In genomic region chr9:98819231-98819630, GRCh38 we compare ENCODE assay signal across 22 cellular contexts. TPM values are rescaled to one million over a fixed set of nuclear protein-coding genes. Genes with fewer than 3 reads are reported as not detected.
A peak's percentile ranks its signal among the peaks of the same experiment; 100 is the strongest.
DNase-seq lines count a peak whose midpoint lies in the region; ATAC-seq, FAIRE-seq and TF ChIP-seq lines count a peak whose summit lies in the region.
"Had no signal": no experiment of that assay in that cellular context is flagged by ENCODE, and none has a peak within 500 bp of the region (broad histone marks: within the 10 kb centered on the region; RNA-seq: fewer than 3 reads in every experiment).

No MANE protein-coding gene starts in this region.

- H3K79me2 ChIP-seq in K562 (ENCODE audit: control insufficient read depth, insufficient read depth, low read length) (no peaks in the 10 kb centered on the region), osteoblast (ENCODE audit: insufficient read depth, low read length) (no peaks in the 10 kb centered on the region)

- H3K4me3 ChIP-seq in K562: no peak overlapping the region
- H3K4me3 ChIP-seq in osteoblast (ENCODE audit: insufficient read depth, low read length): no peak overlapping the region
- H3K4me3 ChIP-seq: A549; BLaER1 treated with 17β-estradiol and CSF1 and Interleukin-3, amounts not matched to agents 10 nM and 100 nM had no signal

- TF ChIP-seq CTCF in K562 (IDR thresholded peaks at IDR 0.05 in 2 of 3, conservative IDR thresholded peaks at IDR 0.05 in 1 of 3; ENCODE audit: insufficient read depth in 2 of 3, low read depth in 1 of 3, low read length in 3 of 3) (no peak), osteoblast (IDR thresholded peaks at IDR 0.05; ENCODE audit: extremely low read depth, low read depth, low read length) (no peak), endothelial cell (IDR thresholded peaks at IDR 0.05; ENCODE audit: unreplicated experiment) (no peak)

- TF ChIP-seq POLR2A in K562 (conservative IDR thresholded peaks at IDR 0.05): no peak

- H3K9me3 Mint-ChIP-seq in endothelial cell (ENCODE audit: unreplicated experiment): no peaks in the 10 kb centered on the region
- H3K9me3 Mint-ChIP-seq: CD4-positive, alpha-beta T cell had no signal

- no peak for TF ChIP-seq EP300 in K562 (IDR thresholded peaks at IDR 0.05; ENCODE audit: low read length)

- H3K9me1 ChIP-seq in K562 (ENCODE audit: control insufficient read depth, insufficient read depth, low read length): no peaks in the 10 kb centered on the region

- H3K4me2 ChIP-seq in K562 (ENCODE audit: insufficient read depth, low read length): no peak overlapping the region
- H3K4me2 ChIP-seq in osteoblast (ENCODE audit: insufficient read depth, low read length): no peak overlapping the region
- H3K4me2 ChIP-seq: A549; BLaER1 treated with 17β-estradiol and CSF1 and Interleukin-3, amounts not matched to agents 10 nM and 100 nM had no signal

- H4K20me1 ChIP-seq in K562 (replicated peaks; ENCODE audit: control insufficient read depth, insufficient read depth, low read length) (no peaks in the 10 kb centered on the region), osteoblast (ENCODE audit: insufficient read depth, low read length) (no peaks in the 10 kb centered on the region)
- H4K20me1 ChIP-seq: BLaER1 treated with 17β-estradiol and CSF1 and Interleukin-3, amounts not matched to agents 10 nM and 100 nM had no signal

- H3K9ac ChIP-seq in K562 (ENCODE audit: insufficient read depth in 1 of 2, low read depth in 2 of 2, low read length in 2 of 2): no peak overlapping the region
- H3K9ac ChIP-seq: BLaER1 treated with 17β-estradiol and CSF1 and Interleukin-3, amounts not matched to agents 10 nM and 100 nM had no signal

- H3K4me1 ChIP-seq in K562 (replicated peaks in 1 of 2; ENCODE audit: control insufficient read depth in 2 of 2, insufficient read depth in 2 of 2, low read length in 2 of 2) (peaks cover 6 to 9% of the 10 kb centered on the region in 2 experiments; a peak in 4 of 5 replicates), osteoblast (ENCODE audit: insufficient read depth, low read length) (no peaks in the 10 kb centered on the region)
- H3K4me1 ChIP-seq: A549, Caco-2 had no signal

- H3K9me3 ChIP-seq in K562 (replicated peaks; ENCODE audit: control insufficient read depth, insufficient read depth, low read depth, low read length) (peaks cover 4% of the 10 kb centered on the region), osteoblast (ENCODE audit: low read depth, low read length) (no peaks in the 10 kb centered on the region)
- H3K9me3 ChIP-seq: Caco-2 had no signal

- H3K36me3 Mint-ChIP-seq in endothelial cell (ENCODE audit: low read depth, unreplicated experiment): no peaks in the 10 kb centered on the region

- H3K27ac ChIP-seq in K562 (ENCODE audit: extremely low read depth, low read depth, low read length): no peak overlapping the region
- H3K27ac ChIP-seq in osteoblast (ENCODE audit: low read depth, low read length): no peak overlapping the region
- H3K27ac ChIP-seq: A549; BLaER1 treated with 17β-estradiol and CSF1 and Interleukin-3, amounts not matched to agents 10 nM and 100 nM; C4-2B had no signal

- intact Hi-C loops in K562 (cut with micrococcal nuclease): no loop called here

- TF ChIP-seq RAD21 in K562 (CRISPR knock-in tag; conservative IDR thresholded peaks at IDR 0.05 in 1 of 2, IDR thresholded peaks at IDR 0.05 in 1 of 2): no peak

- WGBS in K562 (ENCODE audit: insufficient coverage, low coverage, missing lambda C conversion rate): 74% methylated on average over 3 of the region's 3 CpGs

- in situ Hi-C loops in K562 (cut with MboI): no loop called here

- no TSS peak for BruUV-seq in K562 (replicated peaks; lab: Mats Ljungman, UMichigan)

- DNase-seq in SK-N-DZ (ENCODE audit: low spot score): peak; percentile 27
- no peak for DNase-seq in K562 (ENCODE audit: extremely low read depth in 1 of 4, low spot score in 3 of 4)
- peak; percentile 37 for DNase-seq in osteoblast (ENCODE audit: insufficient read length, low spot score, missing footprints)
- DNase-seq in endothelial cell (ENCODE audit: low spot score): no peak
- DNase-seq in NCI-H510A treated with DMSO at 0.1 percent for 48 hours (lab: John Stamatoyannopoulos, UW): no peak
- DNase-seq in A172 (ENCODE audit: low spot score): no peak
- DNase-seq: 8988T; AML-193; Caco-2; Calu3; CD4-positive, alpha-beta T cell; CD8-positive, alpha-beta T cell; DMS79 treated with DMSO at 0.1 percent for 48 hours; GF-D8 had no signal

- H3K27me3 ChIP-seq in K562 (ENCODE audit: control insufficient read depth in 2 of 2, insufficient read depth in 2 of 2, low read length in 2 of 2) (no peaks in the 10 kb centered on the region), osteoblast (ENCODE audit: insufficient read depth, low read length) (no peaks in the 10 kb centered on the region)
- H3K27me3 ChIP-seq: BLaER1 treated with 17β-estradiol and CSF1 and Interleukin-3, amounts not matched to agents 10 nM and 100 nM had no signal

- H3K4me1 Mint-ChIP-seq in endothelial cell (ENCODE audit: unreplicated experiment): peaks cover 3% of the 10 kb centered on the region
- H3K4me1 Mint-ChIP-seq: B cell had no signal

- POLR2A ChIA-PET in K562 (lab: Yijun Ruan, JAX): interaction anchor here (1.6 to 2.1 kb wide), 2 partner anchors 11 to 15 kb away, joined by 3 to 8 read pairs; no protein-coding TSS in a partner anchor

- ATAC-seq in K562: peak; percentile 40; the same call in 2 of the 3 replicates
- ATAC-seq: A549; CD8-positive, alpha-beta T cell had no signal

- H3K4me3 Mint-ChIP-seq in endothelial cell (ENCODE audit: unreplicated experiment): no peak overlapping the region
- H3K4me3 Mint-ChIP-seq: B cell; CD4-positive, alpha-beta T cell; CD8-positive, alpha-beta T cell had no signal

- no peak for FAIRE-seq in K562 (lab: Jason Lieb, UNC)
- FAIRE-seq: A549, D721Med, G401.6, GM12891, GM19239 had no signal

- CTCF ChIA-PET in K562 (lab: Yijun Ruan, JAX; ENCODE audit: low intra/inter-chr PET ratio): no interaction called here

- peaks cover 36% of the 10 kb centered on the region; the same call in 2 of the 3 replicates for H3K36me3 ChIP-seq in K562 (ENCODE audit: control insufficient read depth, insufficient read depth, low read length)
- no peaks in the 10 kb centered on the region for H3K36me3 ChIP-seq in osteoblast (ENCODE audit: insufficient read depth, low read length)

- H2AFZ ChIP-seq in K562 (ENCODE audit: low read depth, low read length) (no peak overlapping the region), osteoblast (ENCODE audit: low read length) (no peak overlapping the region)

- peaks cover 3% of the 10 kb centered on the region for H3K27me3 Mint-ChIP-seq in endothelial cell (ENCODE audit: unreplicated experiment)
- H3K27me3 Mint-ChIP-seq: B cell; CD4-positive, alpha-beta T cell had no signal

- no peak overlapping the region for H3K27ac Mint-ChIP-seq in endothelial cell (ENCODE audit: unreplicated experiment)
- H3K27ac Mint-ChIP-seq: B cell; CD4-positive, alpha-beta T cell; CD8-positive, alpha-beta T cell had no signal

TF ChIP-seq in K562, 482 proteins besides CTCF, POLR2A, EP300 and RAD21 (continues in another document):
- TF ChIP-seq STAT5B (CRISPR knock-in tag; IDR thresholded peaks at IDR 0.05): no peak

RNA-seq across cellular contexts. Expression of gene GALNT12, which starts 11.8 kb away (rescaled TPM):
- polyA plus RNA-seq in SK-N-DZ (2014; cell fraction: cytosol; rRNA removed): 0.87 and 1.9 TPM in 2 replicates
- polyA plus RNA-seq in SK-N-DZ (2014; cell fraction: nucleus; rRNA removed): 2.1 and 6.9 TPM in 2 replicates
- 99.2 and 173 TPM in 2 replicates for total RNA-seq in K562 (2011; cell fraction: chromatin; rRNA removed; ENCODE audit: low replicate concordance)
- total RNA-seq in K562 (2011; cell fraction: nucleolus; rRNA removed): 75.7 and 81.2 TPM in 2 replicates
- 101 and 122 TPM in 2 replicates for total RNA-seq in K562 (2011; cell fraction: nucleoplasm; rRNA removed)
- total RNA-seq in K562 (2014; rRNA removed) (36.3 and 39.1 TPM in 2 replicates), K562 (2014; rRNA removed; fragmentation: Illumina TruSeq; extraction: Trizol) (44.2 and 51.1 TPM in 2 replicates), K562 (2015; rRNA removed; fragmentation: Illumina TruSeq; extraction: Trizol) (43.6 and 46.8 TPM in 2 replicates), K562 (2021) (38.1 and 39.3 TPM in 2 replicates), osteoblast (10.1 and 11.8 TPM in 2 replicates), endothelial cell (ENCODE audit: unreplicated experiment) (1.7 TPM)
- polyA plus RNA-seq in K562 (2011; rRNA removed) (82.9 and 86.6 TPM in 2 replicates), K562 (2014; fragmentation: Illumina TruSeq; extraction: Trizol) (42.4 and 45.3 TPM in 2 replicates), K562 (2014; fragmentation: Nextera tagmentation; extraction: Ambion mirVana) (10 to 100 TPM; 29.7 to 33.7 TPM), K562 (2014; rRNA removed) (45.6 and 49.4 TPM in 2 replicates)
- 28.4 and 41.1 TPM in 2 replicates for polyA plus RNA-seq in K562 (2011; cell fraction: cytosol; rRNA removed)
- 163 and 207 TPM in 2 replicates for polyA plus RNA-seq in K562 (2011; cell fraction: nucleus; rRNA removed)
- polyA plus RNA-seq in K562 (2012): 37.8 and 58.5 TPM in 2 replicates
- 35.3 and 36.9 TPM in 2 replicates for polyA minus RNA-seq in K562 (2011; rRNA and poly(A)+ RNA removed)
- polyA minus RNA-seq in K562 (2011; cell fraction: cytosol; rRNA and poly(A)+ RNA removed): 12.0 and 15.8 TPM in 2 replicates
- polyA minus RNA-seq in K562 (2011; cell fraction: nucleus; rRNA and poly(A)+ RNA removed): 32.7 and 49.1 TPM in 2 replicates
- 4.0 and 5.4 TPM in 2 replicates for total RNA-seq in A172 (2014; rRNA removed; shearing (Covaris generic))

RNA-seq across cellular contexts. Expression of gene ANKS6, which starts 22.9 kb away (rescaled TPM):
- 13.7 and 21.7 TPM in 2 replicates for polyA plus RNA-seq in SK-N-DZ (2014; cell fraction: cytosol; rRNA removed)
- polyA plus RNA-seq in SK-N-DZ (2014; cell fraction: nucleus; rRNA removed): 35.7 and 36.9 TPM in 2 replicates
- total RNA-seq in K562 (2011; cell fraction: chromatin; rRNA removed; ENCODE audit: low replicate concordance): 68.9 and 115 TPM in 2 replicates
- 69.9 and 73.9 TPM in 2 replicates for total RNA-seq in K562 (2011; cell fraction: nucleolus; rRNA removed)
- total RNA-seq in K562 (2011; cell fraction: nucleoplasm; rRNA removed): 65.8 and 76.9 TPM in 2 replicates
- total RNA-seq in K562 (2014; rRNA removed) (46.3 and 64.7 TPM in 2 replicates), K562 (2014; rRNA removed; fragmentation: Illumina TruSeq; extraction: Trizol) (25.4 and 28.5 TPM in 2 replicates), K562 (2015; rRNA removed; fragmentation: Illumina TruSeq; extraction: Trizol) (30.1 and 31.9 TPM in 2 replicates), K562 (2021) (72.2 and 74.5 TPM in 2 replicates), osteoblast (21.7 and 25.6 TPM in 2 replicates), endothelial cell (ENCODE audit: unreplicated experiment) (17.2 TPM)
- polyA plus RNA-seq in K562 (2011; rRNA removed) (46.5 and 50.7 TPM in 2 replicates), K562 (2014; fragmentation: Illumina TruSeq; extraction: Trizol) (36.9 and 41.8 TPM in 2 replicates), K562 (2014; fragmentation: Nextera tagmentation; extraction: Ambion mirVana) (10 to 100 TPM in 1 of 2 experiments, 1 to 10 TPM in 1; 9.9 to 11.8 TPM), K562 (2014; rRNA removed) (68.8 and 74.3 TPM in 2 replicates)
- 43.5 and 86.7 TPM in 2 replicates for polyA plus RNA-seq in K562 (2011; cell fraction: cytosol; rRNA removed)
- polyA plus RNA-seq in K562 (2011; cell fraction: nucleus; rRNA removed): 120 and 181 TPM in 2 replicates
- polyA plus RNA-seq in K562 (2012): 43.7 and 44.2 TPM in 2 replicates
- 27.0 and 35.5 TPM in 2 replicates for polyA minus RNA-seq in K562 (2011; rRNA and poly(A)+ RNA removed)
- polyA minus RNA-seq in K562 (2011; cell fraction: cytosol; rRNA and poly(A)+ RNA removed): 29.9 and 31.2 TPM in 2 replicates
- polyA minus RNA-seq in K562 (2011; cell fraction: nucleus; rRNA and poly(A)+ RNA removed): 31.0 and 35.3 TPM in 2 replicates
- total RNA-seq in A172 (2014; rRNA removed; shearing (Covaris generic)): 30.8 and 39.4 TPM in 2 replicates

Comparison
In these comparisons a context has a peak if more than half of its experiments do, and no peak if none do; other contexts are left out.
1. DNase-seq: peak in SK-N-DZ (single experiment) and osteoblast (single experiment); none in K562 (0 of 4), endothelial cell (single experiment), NCI-H510A treated with DMSO at 0.1 percent for 48 hours (single experiment) and A172 (single experiment).